ENCODE assay signal across 8 cellular contexts in the genomic region with DNA sequence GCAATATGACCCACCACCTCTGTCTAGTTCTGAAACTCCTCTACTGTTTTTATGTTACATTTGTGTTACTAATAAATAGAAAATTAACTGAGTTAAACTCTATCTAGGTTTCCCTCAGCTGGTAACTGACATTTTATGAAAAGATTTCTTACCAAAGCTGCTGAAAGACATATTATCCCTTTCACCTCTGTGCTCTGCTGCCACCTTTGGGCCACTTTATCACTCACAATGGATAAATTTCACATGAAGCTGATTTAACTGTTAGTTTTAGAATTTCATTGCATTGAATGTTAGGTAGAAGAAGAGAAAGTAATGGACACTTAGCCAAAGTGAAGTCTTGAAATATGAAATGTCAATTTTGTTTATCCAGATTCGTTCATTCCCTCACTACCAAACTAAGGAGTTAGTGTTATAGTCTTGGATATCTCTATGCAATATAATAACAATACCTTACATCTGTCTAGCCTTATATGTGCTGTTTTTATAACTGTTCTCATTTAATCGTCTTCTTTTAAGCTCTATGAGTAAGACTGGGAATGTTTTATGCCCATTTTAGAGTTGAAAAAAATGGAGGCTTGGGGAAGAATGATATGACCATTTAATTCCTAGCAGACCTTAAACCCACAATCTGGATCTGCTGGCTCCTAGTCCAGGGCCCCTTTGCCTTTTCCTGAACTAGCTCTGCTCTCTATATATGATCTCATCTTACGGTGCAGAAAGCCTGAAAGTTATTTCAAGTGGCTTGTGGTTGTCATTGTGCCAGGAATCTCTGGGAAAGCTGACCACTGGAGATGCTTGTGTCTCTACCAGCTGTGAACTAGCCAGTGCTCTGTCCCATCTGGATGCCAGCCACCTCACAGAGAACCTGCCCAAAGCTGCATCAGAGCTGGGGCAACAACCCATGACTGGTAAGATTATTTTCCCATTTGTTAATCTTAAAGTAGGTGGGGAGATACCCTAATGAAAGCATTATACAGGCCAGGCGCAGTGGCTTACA.
DNase-seq lines count a peak whose midpoint lies in the region; ATAC-seq and TF ChIP-seq lines count a peak whose summit lies in the region.

No MANE protein-coding gene starts in this region.

- no peak overlapping the region for H3K27ac ChIP-seq in CD4-positive, alpha-beta T cell (ENCODE audit: low read depth, low read length)
- no peak overlapping the region for H3K27ac ChIP-seq in VCaP
- no peak overlapping the region for H3K27ac ChIP-seq in osteoblast (ENCODE audit: low read depth, low read length)

- no peaks in the 10 kb centered on the region for H3K9me3 Mint-ChIP-seq in CD4-positive, alpha-beta T cell

- peak in 8 of 10 experiments; percentile 9 to 41 (median 20) for DNase-seq in CD4-positive, alpha-beta T cell
- DNase-seq in NCI-H2107 (lab: John Stamatoyannopoulos, UW) (peak; percentile 17), fibroblast of peridontal ligament (ENCODE audit: extremely low read depth) (peak; percentile 92), osteoblast (ENCODE audit: insufficient read length, low spot score, missing footprints) (no peak), cerebellar nuclear complex (lab: John Stamatoyannopoulos, UW) (no peak)

- no peaks in the 10 kb centered on the region for H4K20me1 ChIP-seq in osteoblast (ENCODE audit: insufficient read depth, low read length)

- intact Hi-C loops in CD4-positive, alpha-beta T cell (cut with DNase I, micrococcal nuclease): loop anchor here (1.0 to 10.0 kb wide), 6 partner anchors 222 to 546 kb away; no protein-coding TSS in a partner anchor

- H3K4me2 ChIP-seq in osteoblast (ENCODE audit: insufficient read depth, low read length): no peak overlapping the region

- no peaks in the 10 kb centered on the region for H3K9me3 ChIP-seq in CD4-positive, alpha-beta T cell (ENCODE audit: control insufficient read depth, low read length)
- H3K9me3 ChIP-seq in osteoblast (ENCODE audit: low read depth, low read length): no peaks in the 10 kb centered on the region

- peak; percentile 78 for TF ChIP-seq CTCF in CD4-positive, alpha-beta T cell (IDR thresholded peaks at IDR 0.05)
- TF ChIP-seq CTCF in VCaP (conservative IDR thresholded peaks at IDR 0.05) (peak; percentile 90), osteoblast (IDR thresholded peaks at IDR 0.05; ENCODE audit: extremely low read depth, low read depth, low read length) (peak; percentile 80)

- no peak overlapping the region for H3K4me3 Mint-ChIP-seq in CD4-positive, alpha-beta T cell

- no peaks in the 10 kb centered on the region for H3K36me3 ChIP-seq in osteoblast (ENCODE audit: insufficient read depth, low read length)

- no peak overlapping the region for H3K4me3 ChIP-seq in osteoblast (ENCODE audit: insufficient read depth, low read length)

- POLR2A ChIA-PET in CD4-positive, alpha-beta T cell (lab: Charles Lee): interaction anchor here (0.6 to 1.1 kb wide), 6 partner anchors 16 to 545 kb away, joined by 3 to 5 read pairs (median 4); a partner anchor contains a TSS

- no peaks in the 10 kb centered on the region for H3K27me3 ChIP-seq in CD4-positive, alpha-beta T cell (ENCODE audit: control insufficient read depth, insufficient read depth, low read length)
- H3K27me3 ChIP-seq in osteoblast (ENCODE audit: insufficient read depth, low read length): peaks cover 2% of the 10 kb centered on the region

- no peaks in the 10 kb centered on the region for H3K79me2 ChIP-seq in osteoblast (ENCODE audit: insufficient read depth, low read length)

- H3K27me3 Mint-ChIP-seq in CD4-positive, alpha-beta T cell: no peaks in the 10 kb centered on the region

- H3K4me1 ChIP-seq in osteoblast (ENCODE audit: insufficient read depth, low read length): no peaks in the 10 kb centered on the region

- ATAC-seq in CD4-positive, alpha-beta T cell (ENCODE audit: poor library complexity): peak; percentile 56
- ATAC-seq in GM19351 (IDR thresholded peaks at IDR 0.05; ENCODE audit: unreplicated experiment) (peak; percentile 59), HG02840 (IDR thresholded peaks at IDR 0.05; ENCODE audit: low FRiP score, unreplicated experiment) (no peak)

- no peaks in the 10 kb centered on the region for H3K36me3 Mint-ChIP-seq in CD4-positive, alpha-beta T cell (ENCODE audit: low read depth)

- CTCF ChIA-PET in CD4-positive, alpha-beta T cell (lab: Charles Lee): interaction anchor here (0.5 to 1.7 kb wide), 9 partner anchors 14 to 667 kb away, joined by 3 to 5 read pairs (median 3); no protein-coding TSS in a partner anchor

- no peak overlapping the region for H3K27ac Mint-ChIP-seq in CD4-positive, alpha-beta T cell

- no peak overlapping the region for H2AFZ ChIP-seq in osteoblast (ENCODE audit: low read length)

- H3K4me1 Mint-ChIP-seq in CD4-positive, alpha-beta T cell (ENCODE audit: low read depth): no peaks in the 10 kb centered on the region

Comparison
In these comparisons a context has a peak if more than half of its experiments do, and no peak if none do; other contexts are left out.
1. DNase-seq: peak in CD4-positive, alpha-beta T cell (8 of 10), NCI-H2107 (single experiment) and fibroblast of peridontal ligament (single experiment); none in osteoblast (single experiment) and cerebellar nuclear complex (0 of 2).
2. Peak in every context shown above with its lines, with median percentiles within 50 percentile points of each other: CTCF ChIP-seq.